23 cellular contexts compared by ENCODE assay signal in genomic region chr10:6951771-6952170, GRCh38.
"Had no signal": no experiment of that assay in that cellular context is flagged by ENCODE, and none has a peak within 500 bp of the region (broad histone marks: within the 10 kb centered on the region; RNA-seq: fewer than 3 reads in every experiment).

No MANE protein-coding gene starts in this region.

- DNase-seq: cortex of kidney; effector memory CD4-positive, alpha-beta T cell; gastrocnemius medialis; heart right ventricle; hypothalamus; kidney glomerular epithelial cell; mammary epithelial cell; natural killer cell; nucleus accumbens; ovary; sigmoid colon; stimulated activated CD4-positive, alpha-beta T cell treated with anti-CD3 and anti-CD28 coated beads, Interleukin-2, amount 100 ng/mL, for 24 hours; stimulated activated CD4-positive, alpha-beta T cell treated with anti-CD3 and anti-CD28 coated beads, Interleukin-4, amount 100 ng/mL, for 4 hours; stimulated activated naive B cell treated with anti-CD40 and anti-IgM and Interleukin-4, amounts not matched to agents 10 μg/mL and 1 μg/mL and 100 μg/mL, for 72 hours; stimulated activated naive CD8-positive, alpha-beta T cell treated with anti-CD3 and anti-CD28 coated beads, Interleukin-15, amount 100 ng/mL, for 72 hours; transverse colon had no signal

- H3K27ac Mint-ChIP-seq: natural killer cell; stimulated activated naive B cell treated with anti-CD40 and anti-IgM and Interleukin-4, amounts not matched to agents 10 μg/mL and 1 μg/mL and 100 μg/mL, for 72 hours; stimulated activated naive CD8-positive, alpha-beta T cell treated with anti-CD3 and anti-CD28 coated beads, Interleukin-15, amount 100 ng/mL, for 72 hours had no signal

- H3K36me3 ChIP-seq: esophagus muscularis mucosa, gastrocnemius medialis, heart right ventricle, neural progenitor cell, ovary, right atrium auricular region, sigmoid colon, thoracic aorta, transverse colon had no signal

- H3K4me3 Mint-ChIP-seq: natural killer cell; neural progenitor cell; stimulated activated naive B cell treated with anti-CD40 and anti-IgM and Interleukin-4, amounts not matched to agents 10 μg/mL and 1 μg/mL and 100 μg/mL, for 72 hours; stimulated activated naive CD8-positive, alpha-beta T cell treated with anti-CD3 and anti-CD28 coated beads, Interleukin-15, amount 100 ng/mL, for 72 hours had no signal

- H3K27ac ChIP-seq: epithelial cell of prostate, esophagus muscularis mucosa, gastrocnemius medialis, heart right ventricle, neural progenitor cell, ovary, right atrium auricular region, sigmoid colon, skin epidermis, thoracic aorta, transverse colon had no signal

- ATAC-seq: gastrocnemius medialis; heart right ventricle; natural killer cell; stimulated activated naive B cell treated with anti-CD40 and anti-IgM and Interleukin-4, amounts not matched to agents 10 μg/mL and 1 μg/mL and 100 μg/mL, for 72 hours; stimulated activated naive CD8-positive, alpha-beta T cell treated with anti-CD3 and anti-CD28 coated beads, Interleukin-15, amount 100 ng/mL, for 72 hours had no signal

- H3K36me3 Mint-ChIP-seq: natural killer cell; neural progenitor cell; stimulated activated naive B cell treated with anti-CD40 and anti-IgM and Interleukin-4, amounts not matched to agents 10 μg/mL and 1 μg/mL and 100 μg/mL, for 72 hours had no signal

- H3K27me3 Mint-ChIP-seq: stimulated activated naive B cell treated with anti-CD40 and anti-IgM and Interleukin-4, amounts not matched to agents 10 μg/mL and 1 μg/mL and 100 μg/mL, for 72 hours had no signal

- H3K27me3 ChIP-seq: esophagus muscularis mucosa, gastrocnemius medialis, heart right ventricle, neural progenitor cell, ovary, right atrium auricular region, sigmoid colon, transverse colon had no signal

- FAIRE-seq: islet of Langerhans had no signal

- H3K4me3 ChIP-seq: esophagus muscularis mucosa, gastrocnemius medialis, heart right ventricle, neural progenitor cell, ovary, right atrium auricular region, sigmoid colon, skin epidermis, thoracic aorta, transverse colon had no signal

- H3K9me3 Mint-ChIP-seq: natural killer cell had no signal
